In the genomic region with DNA sequence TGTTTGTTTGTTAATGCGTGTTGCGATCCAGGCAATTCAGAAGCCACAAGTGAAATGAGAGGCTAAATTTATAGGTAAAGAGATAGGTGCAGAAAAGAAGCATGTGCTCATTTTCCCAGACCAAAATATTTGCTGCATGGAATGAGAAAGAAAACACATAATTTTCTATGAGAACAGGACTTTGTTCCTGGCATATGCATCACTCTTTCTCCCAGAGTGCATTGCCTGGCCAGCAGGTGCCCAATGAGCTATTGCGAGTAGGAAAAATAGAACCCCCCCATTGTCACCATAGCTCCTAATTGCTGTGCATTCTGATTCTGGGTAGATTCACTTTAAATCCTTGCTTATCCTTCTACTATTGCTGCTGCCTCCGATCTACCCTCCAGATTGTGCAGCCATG, we compare ENCODE assay signal across 7 cellular contexts.
"Had no signal": no experiment of that assay in that cellular context is flagged by ENCODE, and none has a peak within 500 bp of the region (broad histone marks: within the 10 kb centered on the region; RNA-seq: fewer than 3 reads in every experiment).

No MANE protein-coding gene starts in this region.

- ATAC-seq: GM23338, HepG2 had no signal

- FAIRE-seq: H1, H54, HepG2 had no signal

- H3K9me3 Mint-ChIP-seq: GM23338 had no signal

- H3K4me3 Mint-ChIP-seq: GM23338, H9, IgD-negative memory B cell had no signal

- H3K27me3 Mint-ChIP-seq: IgD-negative memory B cell had no signal

- H3K4me1 Mint-ChIP-seq: IgD-negative memory B cell had no signal

- H3K27ac Mint-ChIP-seq: GM23338, IgD-negative memory B cell had no signal

- H3K4me3 ChIP-seq: GM23338 had no signal

- DNase-seq: H9, HCEC 1CT had no signal

- H3K4me2 ChIP-seq: GM23338 had no signal
